18 cellular contexts compared by ENCODE assay signal in the genomic region with DNA sequence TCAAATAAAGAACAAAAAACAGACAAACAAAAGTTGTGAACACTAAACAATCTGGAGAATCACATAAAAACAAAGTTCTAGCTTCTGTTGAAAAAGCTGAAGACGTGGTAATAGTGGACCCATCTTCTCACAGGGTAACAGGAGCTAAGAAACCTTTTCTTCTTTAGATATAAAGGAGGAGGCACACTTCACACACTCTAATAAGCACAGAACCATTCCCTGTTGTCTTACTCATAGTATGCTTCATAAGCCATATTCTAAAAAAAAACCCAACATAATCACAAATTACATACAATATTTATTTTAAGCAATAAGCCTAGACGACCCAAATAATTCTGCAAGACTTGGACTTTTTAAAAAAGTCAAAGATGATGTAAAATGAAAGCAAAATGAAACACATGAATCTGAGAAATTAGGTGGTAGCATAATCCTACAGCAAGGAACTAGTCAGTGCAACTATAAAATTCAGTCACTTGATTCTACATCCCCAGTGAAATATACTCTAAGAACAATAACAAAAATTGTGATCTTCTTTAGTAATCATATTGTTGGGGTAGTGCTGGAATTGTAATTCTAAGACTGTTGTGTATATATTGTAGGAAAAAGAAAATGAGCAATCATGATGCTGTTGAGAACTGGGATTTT.
"Had no signal": no experiment of that assay in that cellular context is flagged by ENCODE, and none has a peak within 500 bp of the region (broad histone marks: within the 10 kb centered on the region; RNA-seq: fewer than 3 reads in every experiment).

No MANE protein-coding gene starts in this region.

- H3K4me3 ChIP-seq: ascending aorta, breast epithelium, gastrocnemius medialis, ovary, psoas muscle, suprapubic skin, transverse colon, uterus had no signal

- ATAC-seq: gastrocnemius medialis; left ventricle myocardium superior; psoas muscle; right cardiac atrium; stimulated activated naive CD8-positive, alpha-beta T cell treated with anti-CD3 and anti-CD28 coated beads, Interleukin-15, amount 100 ng/mL, for 72 hours had no signal

- H3K27ac ChIP-seq: ascending aorta, breast epithelium, gastrocnemius medialis, ovary, psoas muscle, suprapubic skin, transverse colon, uterus had no signal

- H3K9me3 ChIP-seq: ascending aorta, gastrocnemius medialis, ovary, suprapubic skin, uterus had no signal

- H3K4me1 ChIP-seq: ascending aorta, breast epithelium, suprapubic skin, transverse colon, uterus had no signal

- H3K27me3 ChIP-seq: ascending aorta, breast epithelium, gastrocnemius medialis, ovary, suprapubic skin, transverse colon, uterus had no signal

- DNase-seq: activated B cell treated with CpG ODN at 0.5 μM for 24 hours; activated CD4-positive, alpha-beta T cell treated with anti-CD3 and anti-CD28 coated beads, Interleukin-2, amount 10 ng/mL, durations not matched to agents 24 days and 14 days; activated naive CD4-positive, alpha-beta T cell treated with Interleukin-2 at 50 U/mL for 16 hours; cerebellar nuclear complex; effector CD4-positive, alpha-beta T cell; gastrocnemius medialis; head of caudate nucleus; left ventricle myocardium superior; ovary; psoas muscle; right cardiac atrium; stimulated activated naive CD8-positive, alpha-beta T cell treated with anti-CD3 and anti-CD28 coated beads, Interleukin-15, amount 100 ng/mL, for 72 hours; transverse colon; uterus had no signal

- FAIRE-seq: TTC549 had no signal

- H3K36me3 ChIP-seq: breast epithelium, ovary, suprapubic skin, uterus had no signal
